Comparison of ENCODE assay signal across 12 cellular contexts in the genomic region with DNA sequence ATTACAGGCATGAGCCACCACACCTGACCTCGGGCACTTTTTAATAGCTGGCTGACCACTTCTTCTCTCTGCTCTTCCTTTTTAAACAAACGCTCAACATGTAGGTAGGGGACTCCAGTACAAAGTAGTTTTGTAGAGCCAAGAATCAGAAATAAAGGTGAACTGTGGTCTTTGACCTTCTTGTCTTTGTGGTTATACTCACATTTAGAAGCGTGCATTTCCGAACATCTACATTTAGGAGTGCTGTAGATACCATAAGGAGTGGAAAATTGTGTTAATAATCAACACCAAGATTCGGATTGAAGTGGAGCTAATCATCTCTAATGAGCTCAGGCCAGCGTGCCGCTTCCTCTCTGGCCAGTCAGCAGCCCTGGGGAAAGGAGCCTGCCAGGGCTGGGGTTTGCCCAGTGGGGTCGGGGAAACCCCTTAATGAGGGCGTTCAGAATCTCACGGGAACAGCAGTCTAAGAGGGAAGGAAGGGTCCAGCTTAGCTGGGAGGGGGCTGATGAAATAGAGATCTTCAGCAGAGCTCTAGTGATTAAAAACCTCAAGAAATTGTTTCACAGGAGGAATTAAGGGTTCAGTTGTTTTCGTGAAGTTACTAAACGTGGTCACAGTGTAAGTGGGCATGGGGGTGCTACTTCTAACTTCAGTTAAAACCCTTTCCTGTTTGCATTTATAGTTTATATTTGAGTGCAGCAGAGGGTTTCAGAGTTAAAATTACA.
DNase-seq lines count a peak whose midpoint lies in the region; ATAC-seq and TF ChIP-seq lines count a peak whose summit lies in the region.
"Had no signal": no experiment of that assay in that cellular context is flagged by ENCODE, and none has a peak within 500 bp of the region (broad histone marks: within the 10 kb centered on the region; RNA-seq: fewer than 3 reads in every experiment).

No MANE protein-coding gene starts in this region.

- no peak overlapping the region for H4K91ac ChIP-seq in H9 (ENCODE audit: insufficient read length, low read depth, low read length)

- H3K4me1 ChIP-seq in OCI-LY3 (ENCODE audit: low read length) (peaks cover 54% of the 10 kb centered on the region), H9 (ENCODE audit: insufficient read depth, low read length) (no peaks in the 10 kb centered on the region)
- H3K4me1 ChIP-seq: left lung had no signal

- peaks cover 8 to 9% of the 10 kb centered on the region in 2 experiments for H3K4me1 Mint-ChIP-seq in H9

- no peak overlapping the region for H3K18ac ChIP-seq in H9 (ENCODE audit: insufficient read length, low read depth, low read length)

- H3K56ac ChIP-seq in H9 (ENCODE audit: insufficient read length, low read depth, low read length): no peak overlapping the region

- WGBS in H9 (ENCODE audit: extremely low coverage, insufficient read length, low lambda C conversion rate): no CpG with 5 or more reads among the region's 12 CpGs

- H2BK5ac ChIP-seq in H9 (ENCODE audit: insufficient read length, low read length): no peak overlapping the region

- H3K23ac ChIP-seq in H9 (ENCODE audit: insufficient read length, low read depth, low read length): no peak overlapping the region

- no peak overlapping the region for H3K14ac ChIP-seq in H9 (ENCODE audit: insufficient read depth, low read length)

- no peak overlapping the region for H4K5ac ChIP-seq in H9 (ENCODE audit: insufficient read length, low read depth, low read length)

- peak overlapping the region; percentile 58 for H3K4me3 ChIP-seq in OCI-LY3 (ENCODE audit: low read length)
- H3K4me3 ChIP-seq: left lung had no signal

- peak; percentile 84 for ATAC-seq in GM19468 (IDR thresholded peaks at IDR 0.05; ENCODE audit: extremely low read depth, unreplicated experiment)
- peak; percentile 68 for ATAC-seq in HG02973 (IDR thresholded peaks at IDR 0.05; ENCODE audit: unreplicated experiment)
- no peak for ATAC-seq in left colon
- ATAC-seq: left lung, SK-N-SH treated with all-trans-retinoic acid at 6 μM for 48 hours had no signal

- no peak overlapping the region for H3T11ph ChIP-seq in H9 (ENCODE audit: low read length)

- intact Hi-C loops in left colon (cut with DNase I, micrococcal nuclease): no loop called here

- H2AK5ac ChIP-seq in H9 (ENCODE audit: insufficient read length, low read length): no peak overlapping the region

- no peak overlapping the region for H4K8ac ChIP-seq in H9 (replicated peaks; ENCODE audit: insufficient read length, low read depth, low read length)

- H3K9me3 ChIP-seq in OCI-LY3 (ENCODE audit: insufficient read depth, low read length): no peaks in the 10 kb centered on the region
- no peaks in the 10 kb centered on the region for H3K9me3 ChIP-seq in H9 (ENCODE audit: control insufficient read depth, low read depth, low read length)
- H3K9me3 ChIP-seq: left lung had no signal

- peaks cover 30% of the 10 kb centered on the region for H3K36me3 ChIP-seq in OCI-LY3 (replicated peaks; ENCODE audit: low read depth, low read length)

- H3K9ac ChIP-seq in OCI-LY3 (ENCODE audit: low read length) (peak overlapping the region; percentile 49), H9 (ENCODE audit: extremely low read depth, insufficient read length, low read length) (no peak overlapping the region)

- H3K23me2 ChIP-seq in H9 (ENCODE audit: insufficient read length, low read depth, low read length, poor library complexity, severe bottlenecking): no peaks in the 10 kb centered on the region

- H2AFZ ChIP-seq in OCI-LY3 (ENCODE audit: low read depth, low read length): peak overlapping the region; percentile 9; the same call in 1 of the 2 replicates
- no peak overlapping the region for H2AFZ ChIP-seq in H9 (ENCODE audit: low read length)

- H3K79me2 ChIP-seq in OCI-LY3 (ENCODE audit: low read length) (peaks cover 58% of the 10 kb centered on the region), H9 (ENCODE audit: insufficient read depth, low read length) (no peaks in the 10 kb centered on the region)

- H3K4me2 ChIP-seq in OCI-LY3 (ENCODE audit: low read length) (peak overlapping the region; percentile 69), H9 (ENCODE audit: insufficient read depth, insufficient read length, low read length) (no peak overlapping the region)

- H4K20me1 ChIP-seq in OCI-LY3 (ENCODE audit: insufficient read depth, low read length) (no peaks in the 10 kb centered on the region), H9 (ENCODE audit: control insufficient read depth, insufficient read depth, insufficient read length) (no peaks in the 10 kb centered on the region)

- H3K36me3 Mint-ChIP-seq in H9 (ENCODE audit: insufficient read depth in 1 of 3, low read depth in 3 of 3): peaks cover 0 to 9% (median 2%) of the 10 kb centered on the region in 3 experiments; a peak in 3 of 7 replicates

- DNase-seq in GM13977 (ENCODE audit: low spot score) (peak; percentile 23), NCI-H1694 (lab: John Stamatoyannopoulos, UW) (no peak), left colon (no peak), H9 (no peak), T-helper 2 cell (no peak)
- DNase-seq: AML-193, left lung, NCI-H446 had no signal

- no peak overlapping the region for H2BK20ac ChIP-seq in H9 (ENCODE audit: low read depth, low read length, poor library complexity, severe bottlenecking)

- no peaks in the 10 kb centered on the region for H3K79me1 ChIP-seq in H9 (ENCODE audit: insufficient read depth, low read depth, low read length, poor library complexity, severe bottlenecking)

- H3K27ac Mint-ChIP-seq in H9: peak overlapping the region in 1 of 3 experiments; percentile 78; a peak in 2 of 7 replicates

- no peak overlapping the region for H2BK15ac ChIP-seq in H9 (ENCODE audit: low read depth, low read length)

- H3K27ac ChIP-seq in OCI-LY3 (ENCODE audit: low read length): peak overlapping the region; percentile 86
- no peak overlapping the region for H3K27ac ChIP-seq in H9 (ENCODE audit: insufficient read length, low read depth, low read length)
- H3K27ac ChIP-seq: left lung had no signal

- H2BK120ac ChIP-seq in H9 (ENCODE audit: low read depth, low read length, poor library complexity, severe bottlenecking): no peak overlapping the region

- no peak overlapping the region for H2BK12ac ChIP-seq in H9 (ENCODE audit: insufficient read length, low read depth, low read length)

- no peaks in the 10 kb centered on the region for H3K27me3 Mint-ChIP-seq in H9 (ENCODE audit: low read depth)

- in situ Hi-C loops in GM13977 (cut with MboI; ENCODE audit: low pct_unique_long_range_greater_than_20kb, low sequenced_read_pairs, unreplicated experiment): no loop called here

- H3K9me3 Mint-ChIP-seq in H9: no peaks in the 10 kb centered on the region

- no peak for TF ChIP-seq CTCF in GM13977 (IDR thresholded peaks at IDR 0.05; ENCODE audit: extremely low read depth, insufficient read depth, missing control alignments)
- TF ChIP-seq CTCF in OCI-LY3 (IDR thresholded peaks at IDR 0.05; ENCODE audit: low read depth, low read length): no peak
- no peak for TF ChIP-seq CTCF in H9 (conservative IDR thresholded peaks at IDR 0.05)

- H3K4ac ChIP-seq in H9 (ENCODE audit: low read depth, low read length): no peak overlapping the region

- H3K27me3 ChIP-seq in OCI-LY3 (ENCODE audit: low read depth, low read length) (no peaks in the 10 kb centered on the region), H9 (ENCODE audit: insufficient read depth, low read length) (no peaks in the 10 kb centered on the region)
- H3K27me3 ChIP-seq: left lung had no signal

- no peak overlapping the region for H3K4me3 Mint-ChIP-seq in H9
